9 cellular contexts compared by ENCODE assay signal in genomic region chr18:46333371-46334199, GRCh38.
DNase-seq lines count a peak whose midpoint lies in the region; ATAC-seq and TF ChIP-seq lines count a peak whose summit lies in the region.
"Had no signal": no experiment of that assay in that cellular context is flagged by ENCODE, and none has a peak within 500 bp of the region (broad histone marks: within the 10 kb centered on the region; RNA-seq: fewer than 3 reads in every experiment).

No MANE protein-coding gene starts in this region.

- ATAC-seq in activated CD8-positive, alpha-beta T cell treated with anti-CD3 and anti-CD28 coated beads, Interleukin-2, amount 10 ng/mL, durations not matched to agents 7 days and 5 days = peak; percentile 67
- ATAC-seq in HG02763 (IDR thresholded peaks at IDR 0.05; ENCODE audit: unreplicated experiment) = no peak

- peaks cover 47% of the 10 kb centered on the region for H3K4me1 Mint-ChIP-seq in activated CD8-positive, alpha-beta T cell treated with anti-CD3 and anti-CD28 coated beads, Interleukin-2, amount 10 ng/mL, durations not matched to agents 7 days and 5 days (ENCODE audit: low read depth)
- H3K4me1 Mint-ChIP-seq in neural progenitor cell = peaks cover 50% of the 10 kb centered on the region

- peaks cover 29% of the 10 kb centered on the region for H3K27me3 ChIP-seq in neural progenitor cell
- H3K27me3 ChIP-seq: ovary had no signal

- TF ChIP-seq CTCF in neural progenitor cell (IDR thresholded peaks at IDR 0.05) = no peak

- H3K36me3 Mint-ChIP-seq in activated CD8-positive, alpha-beta T cell treated with anti-CD3 and anti-CD28 coated beads, Interleukin-2, amount 10 ng/mL, durations not matched to agents 7 days and 5 days (ENCODE audit: low read depth) = peaks cover 4% of the 10 kb centered on the region
- H3K36me3 Mint-ChIP-seq in neural progenitor cell = no peaks in the 10 kb centered on the region

- peak overlapping the region; percentile 69 for H3K4me3 Mint-ChIP-seq in activated CD8-positive, alpha-beta T cell treated with anti-CD3 and anti-CD28 coated beads, Interleukin-2, amount 10 ng/mL, durations not matched to agents 7 days and 5 days
- H3K4me3 Mint-ChIP-seq in neural progenitor cell = peak overlapping the region; percentile 86

- H3K27me3 Mint-ChIP-seq in activated CD8-positive, alpha-beta T cell treated with anti-CD3 and anti-CD28 coated beads, Interleukin-2, amount 10 ng/mL, durations not matched to agents 7 days and 5 days (ENCODE audit: low read depth) = peaks cover 64% of the 10 kb centered on the region
- peaks cover 22% of the 10 kb centered on the region for H3K27me3 Mint-ChIP-seq in neural progenitor cell (ENCODE audit: insufficient read depth, low read depth)

- no peaks in the 10 kb centered on the region for H3K36me3 ChIP-seq in neural progenitor cell
- H3K36me3 ChIP-seq: ovary had no signal

- H3K27ac Mint-ChIP-seq in activated CD8-positive, alpha-beta T cell treated with anti-CD3 and anti-CD28 coated beads, Interleukin-2, amount 10 ng/mL, durations not matched to agents 7 days and 5 days = no peak overlapping the region
- H3K27ac Mint-ChIP-seq in neural progenitor cell = no peak overlapping the region

- H3F3A ChIP-seq in neural progenitor cell (ENCODE audit: low read depth) = peaks cover 56% of the 10 kb centered on the region

- H3K4me2 ChIP-seq in neural progenitor cell = peak overlapping the region; percentile 97

- H3K9me3 Mint-ChIP-seq in activated CD8-positive, alpha-beta T cell treated with anti-CD3 and anti-CD28 coated beads, Interleukin-2, amount 10 ng/mL, durations not matched to agents 7 days and 5 days (ENCODE audit: insufficient read depth) = no peaks in the 10 kb centered on the region
- H3K9me3 Mint-ChIP-seq in neural progenitor cell = no peaks in the 10 kb centered on the region

- H3K27ac ChIP-seq in neural progenitor cell = no peak overlapping the region
- H3K27ac ChIP-seq: ovary had no signal

- no peaks in the 10 kb centered on the region for H3K9me3 ChIP-seq in neural progenitor cell (ENCODE audit: low read depth)
- H3K9me3 ChIP-seq: ovary had no signal

- CTCF ChIA-PET in activated CD8-positive, alpha-beta T cell treated with anti-CD3 and anti-CD28 coated beads, Interleukin-2, amount 10 ng/mL, durations not matched to agents 7 days and 5 days (lab: Charles Lee) = no interaction called here

- POLR2A ChIA-PET in activated CD8-positive, alpha-beta T cell treated with anti-CD3 and anti-CD28 coated beads, Interleukin-2, amount 10 ng/mL, durations not matched to agents 7 days and 5 days (lab: Charles Lee) = interaction anchor here (0.7 kb wide), 1 partner anchor 10 kb away, joined by 3 read pairs; no protein-coding TSS in a partner anchor

- peak overlapping the region; percentile 98 for H3K4me3 ChIP-seq in neural progenitor cell

- H4K20me1 ChIP-seq in neural progenitor cell (ENCODE audit: low read depth) = peaks cover 30% of the 10 kb centered on the region

- DNase-seq in DMS79 treated with DMSO at 0.1 percent for 48 hours (lab: John Stamatoyannopoulos, UW) (peak; percentile 60), NCI-H1092 treated with DMSO at 0.1 percent for 48 hours (lab: John Stamatoyannopoulos, UW) (peak; percentile 81), foreskin melanocyte (peak; percentile 20), neural progenitor cell (ENCODE audit: low spot score) (peak; percentile 86), SHP77 treated with DMSO at 0.1 percent for 48 hours (lab: John Stamatoyannopoulos, UW) (no peak), SW480 (ENCODE audit: low spot score) (no peak)
- DNase-seq in activated CD8-positive, alpha-beta T cell treated with anti-CD3 and anti-CD28 coated beads, Interleukin-2, amount 10 ng/mL, durations not matched to agents 7 days and 5 days = peak; percentile 45

- peaks cover 49% of the 10 kb centered on the region for H3K4me1 ChIP-seq in neural progenitor cell

- no peak overlapping the region for H3K9ac ChIP-seq in neural progenitor cell

- H3K79me2 ChIP-seq in neural progenitor cell (ENCODE audit: low read depth) = peaks cover 45% of the 10 kb centered on the region

- H2AFZ ChIP-seq in neural progenitor cell (replicated peaks) = peak overlapping the region; percentile 90

Comparison
In these comparisons a context has a peak if more than half of its experiments do, and no peak if none do; other contexts are left out.
1. DNase-seq: peak in DMS79 treated with DMSO at 0.1 percent for 48 hours (single experiment), NCI-H1092 treated with DMSO at 0.1 percent for 48 hours (single experiment), activated CD8-positive, alpha-beta T cell treated with anti-CD3 and anti-CD28 coated beads, Interleukin-2, amount 10 ng/mL, durations not matched to agents 7 days and 5 days (single experiment), foreskin melanocyte (single experiment) and neural progenitor cell (single experiment); none in SHP77 treated with DMSO at 0.1 percent for 48 hours (single experiment) and SW480 (single experiment).